26 cellular contexts compared by ENCODE assay signal in the genomic region with DNA sequence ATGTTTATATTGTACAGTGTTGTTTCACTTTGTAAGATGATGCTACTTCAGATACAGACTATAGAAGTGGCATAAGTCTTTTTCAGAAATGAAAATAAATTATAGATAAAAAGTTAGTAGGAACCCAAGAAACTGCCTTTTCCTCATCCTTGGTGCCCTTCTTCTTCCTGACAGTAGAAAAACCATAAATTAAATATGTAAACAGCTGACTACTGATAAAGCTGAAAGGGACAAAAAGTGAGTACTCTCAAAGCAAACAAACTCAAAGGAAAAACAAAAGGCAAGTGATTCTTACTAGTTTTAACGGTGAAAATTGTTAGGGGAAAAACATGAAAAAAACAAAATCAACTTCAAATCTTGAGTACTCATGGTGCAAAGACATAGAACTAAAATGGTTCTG. TPM values are rescaled to one million over a fixed set of nuclear protein-coding genes. Genes with fewer than 3 reads are reported as not detected.
A peak's percentile ranks its signal among the peaks of the same experiment; 100 is the strongest.
DNase-seq lines count a peak whose midpoint lies in the region; ATAC-seq, FAIRE-seq and TF ChIP-seq lines count a peak whose summit lies in the region.
"Had no signal": no experiment of that assay in that cellular context is flagged by ENCODE, and none has a peak within 500 bp of the region (broad histone marks: within the 10 kb centered on the region; RNA-seq: fewer than 3 reads in every experiment).

No MANE protein-coding gene starts in this region.

- H4K20me1 ChIP-seq in DND-41 (ENCODE audit: insufficient read depth, low read length) (peaks cover 21% of the 10 kb centered on the region; the same call in 1 of the 2 replicates), OCI-LY1 (ENCODE audit: insufficient read depth, low read length) (no peaks in the 10 kb centered on the region)

- FAIRE-seq in A549 (lab: Jason Lieb, UNC) = no peak
- FAIRE-seq: bronchial epithelial cell, endothelial cell of umbilical vein had no signal

- DNase-seq in A549 (ENCODE audit: low read depth in 1 of 2, low spot score in 1 of 2) (no peak), DND-41 (no peak), dorsolateral prefrontal cortex (no peak), cardiac septum (ENCODE audit: low spot score) (no peak), NCI-H1694 (lab: John Stamatoyannopoulos, UW) (no peak)
- no peak for DNase-seq in activated CD4-positive, alpha-beta T cell treated with anti-CD3 and anti-CD28 coated beads for 4 hours
- DNase-seq: activated CD8-positive, alpha-beta memory T cell treated with anti-CD3 and anti-CD28 coated beads, Interleukin-2, amount 50 U/mL, for 4 hours; activated gamma-delta T cell; amniotic stem cell; CD8-positive, alpha-beta T cell; cortex of kidney; GDM1; H9; head of caudate nucleus; KBM-7; NCI-H1092; NCI-H1930; NCI-H345; NCI-H82; Peyer's patch; T-helper 9 cell had no signal

- H3K27me3 ChIP-seq in DND-41 (ENCODE audit: insufficient read depth, low read length, poor library complexity) (no peaks in the 10 kb centered on the region), OCI-LY1 (ENCODE audit: insufficient read depth, low read length) (no peaks in the 10 kb centered on the region), dorsolateral prefrontal cortex (no peaks in the 10 kb centered on the region)
- H3K27me3 ChIP-seq: Peyer's patch had no signal

- H3K36me3 ChIP-seq in DND-41 (ENCODE audit: insufficient read depth, low read length) = peaks cover 27% of the 10 kb centered on the region
- peaks cover 38% of the 10 kb centered on the region for H3K36me3 ChIP-seq in OCI-LY1 (ENCODE audit: insufficient read depth, low read length)
- H3K36me3 ChIP-seq: Peyer's patch had no signal

- no peak overlapping the region for H3K4me3 ChIP-seq in A549
- peak overlapping the region in 1 of 2 experiments; percentile 29; a peak in 1 of 4 replicates for H3K4me3 ChIP-seq in DND-41 (ENCODE audit: low read depth in 1 of 2, low read length in 2 of 2)
- peak overlapping the region; percentile 87 for H3K4me3 ChIP-seq in OCI-LY1 (ENCODE audit: low read depth, low read length, poor library complexity, severe bottlenecking)
- H3K4me3 ChIP-seq in dorsolateral prefrontal cortex = peak overlapping the region in 44 of 59 donors; percentile 2 to 98 (median 85)
- H3K4me3 ChIP-seq: Peyer's patch had no signal

- POLR2A ChIA-PET in A549 (lab: Yijun Ruan, JAX) = no interaction called here

- H3K79me2 ChIP-seq in DND-41 (ENCODE audit: insufficient read depth, low read length) (peaks cover 71% of the 10 kb centered on the region), OCI-LY1 (ENCODE audit: insufficient read depth, low read length) (peaks cover 63% of the 10 kb centered on the region)

- intact Hi-C loops in dorsolateral prefrontal cortex (cut with DNase I) = loop anchor here in 1 of 2 donors (5.0 kb wide), 1 partner anchor 105 kb away; a partner anchor contains a TSS
- intact Hi-C loops in cardiac septum (cut with DNase I) = no loop called here

- no peak for TF ChIP-seq CTCF in A549 (IDR thresholded peaks at IDR 0.05)
- TF ChIP-seq CTCF in DND-41 (IDR thresholded peaks at IDR 0.05; ENCODE audit: borderline replicate concordance, extremely low read depth, low read length, poor library complexity, severe bottlenecking) = no peak
- no peak for TF ChIP-seq CTCF in OCI-LY1 (IDR thresholded peaks at IDR 0.05; ENCODE audit: low read length)
- no peak for TF ChIP-seq CTCF in dorsolateral prefrontal cortex (IDR thresholded peaks at IDR 0.05 in 54 of 56, conservative IDR thresholded peaks at IDR 0.05 in 2 of 56; ENCODE audit: low read depth in 1 of 56, partially characterized antibody in 56 of 56)

- H3K27ac ChIP-seq in A549 = no peak overlapping the region
- no peak overlapping the region for H3K27ac ChIP-seq in DND-41 (ENCODE audit: low read length)
- no peak overlapping the region for H3K27ac ChIP-seq in OCI-LY1 (ENCODE audit: low read depth, low read length, poor library complexity, severe bottlenecking)
- peak overlapping the region in 1 of 59 donors; percentile 3 for H3K27ac ChIP-seq in dorsolateral prefrontal cortex
- H3K27ac ChIP-seq: Peyer's patch had no signal

- 88% methylated on average over 1 of the region's 1 CpG for WGBS in A549 (ENCODE audit: missing lambda C conversion rate)

- no peak for ATAC-seq in A549
- ATAC-seq in DND-41 (ENCODE audit: insufficient read depth, low read depth) = no peak
- ATAC-seq: CD8-positive, alpha-beta T cell; left lobe of liver had no signal

- no peaks in the 10 kb centered on the region for H3K9me3 ChIP-seq in A549
- no peaks in the 10 kb centered on the region for H3K9me3 ChIP-seq in DND-41 (ENCODE audit: insufficient read depth, low read length, severe bottlenecking)
- no peaks in the 10 kb centered on the region for H3K9me3 ChIP-seq in OCI-LY1 (ENCODE audit: low read length)
- H3K9me3 ChIP-seq: Peyer's patch had no signal

- H3F3A ChIP-seq in OCI-LY1 (ENCODE audit: insufficient read depth, low read length) = no peaks in the 10 kb centered on the region

- no peak overlapping the region for H2AFZ ChIP-seq in DND-41 (ENCODE audit: low read depth, low read length)
- no peak overlapping the region for H2AFZ ChIP-seq in OCI-LY1 (ENCODE audit: low read length)

- TF ChIP-seq EP300 in A549 (IDR thresholded peaks at IDR 0.05) = no peak

- H3K9ac ChIP-seq in DND-41 (ENCODE audit: low read depth, low read length) (peak overlapping the region; percentile 19; the same call in 1 of the 2 replicates), OCI-LY1 (ENCODE audit: low read length) (no peak overlapping the region)

- TF ChIP-seq RAD21 in A549 (conservative IDR thresholded peaks at IDR 0.05 in 1 of 2, IDR thresholded peaks at IDR 0.05 in 1 of 2) = no peak

- H3K4me2 ChIP-seq in A549 (peak overlapping the region; percentile 93; the same call in 2 of the 3 replicates), DND-41 (ENCODE audit: insufficient read depth, low read length) (peak overlapping the region; percentile 87; the same call in 1 of the 2 replicates), OCI-LY1 (ENCODE audit: low read length) (peak overlapping the region; percentile 87)

- H3K4me1 ChIP-seq in A549 (peaks cover 25% of the 10 kb centered on the region), DND-41 (ENCODE audit: insufficient read depth, low read length) (peaks cover 45% of the 10 kb centered on the region), OCI-LY1 (ENCODE audit: insufficient read depth, low read length, severe bottlenecking) (peaks cover 41% of the 10 kb centered on the region)

- H3K9me2 ChIP-seq in OCI-LY1 (ENCODE audit: low read depth, low read length) = no peaks in the 10 kb centered on the region

- CTCF ChIA-PET in A549 (lab: Yijun Ruan, JAX) = no interaction called here

- TF ChIP-seq POLR2A in A549 (IDR thresholded peaks at IDR 0.05; ENCODE audit: low read length) = no peak

TF ChIP-seq in A549, 52 proteins besides CTCF, POLR2A, EP300 and RAD21 (continues in another document):
- TF ChIP-seq, protein P1, sequence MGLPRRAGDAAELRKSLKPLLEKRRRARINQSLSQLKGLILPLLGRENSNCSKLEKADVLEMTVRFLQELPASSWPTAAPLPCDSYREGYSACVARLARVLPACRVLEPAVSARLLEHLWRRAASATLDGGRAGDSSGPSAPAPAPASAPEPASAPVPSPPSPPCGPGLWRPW (IDR thresholded peaks at IDR 0.05) = no peak
- TF ChIP-seq RARB (CRISPR knock-in tag; IDR thresholded peaks at IDR 0.05) (no peak), CHD2 (IDR thresholded peaks at IDR 0.05; ENCODE audit: low read length, partially characterized antibody) (no peak), HOXA7 (CRISPR knock-in tag; IDR thresholded peaks at IDR 0.05) (no peak), NR3C1 (IDR thresholded peaks at IDR 0.05) (no peak), ZNF302 (CRISPR knock-in tag; IDR thresholded peaks at IDR 0.05) (no peak), NFE2L2 (conservative IDR thresholded peaks at IDR 0.05; ENCODE audit: low read length) (no peak), FOSB (CRISPR knock-in tag; IDR thresholded peaks at IDR 0.05) (no peak)
- TF ChIP-seq, protein P2, sequence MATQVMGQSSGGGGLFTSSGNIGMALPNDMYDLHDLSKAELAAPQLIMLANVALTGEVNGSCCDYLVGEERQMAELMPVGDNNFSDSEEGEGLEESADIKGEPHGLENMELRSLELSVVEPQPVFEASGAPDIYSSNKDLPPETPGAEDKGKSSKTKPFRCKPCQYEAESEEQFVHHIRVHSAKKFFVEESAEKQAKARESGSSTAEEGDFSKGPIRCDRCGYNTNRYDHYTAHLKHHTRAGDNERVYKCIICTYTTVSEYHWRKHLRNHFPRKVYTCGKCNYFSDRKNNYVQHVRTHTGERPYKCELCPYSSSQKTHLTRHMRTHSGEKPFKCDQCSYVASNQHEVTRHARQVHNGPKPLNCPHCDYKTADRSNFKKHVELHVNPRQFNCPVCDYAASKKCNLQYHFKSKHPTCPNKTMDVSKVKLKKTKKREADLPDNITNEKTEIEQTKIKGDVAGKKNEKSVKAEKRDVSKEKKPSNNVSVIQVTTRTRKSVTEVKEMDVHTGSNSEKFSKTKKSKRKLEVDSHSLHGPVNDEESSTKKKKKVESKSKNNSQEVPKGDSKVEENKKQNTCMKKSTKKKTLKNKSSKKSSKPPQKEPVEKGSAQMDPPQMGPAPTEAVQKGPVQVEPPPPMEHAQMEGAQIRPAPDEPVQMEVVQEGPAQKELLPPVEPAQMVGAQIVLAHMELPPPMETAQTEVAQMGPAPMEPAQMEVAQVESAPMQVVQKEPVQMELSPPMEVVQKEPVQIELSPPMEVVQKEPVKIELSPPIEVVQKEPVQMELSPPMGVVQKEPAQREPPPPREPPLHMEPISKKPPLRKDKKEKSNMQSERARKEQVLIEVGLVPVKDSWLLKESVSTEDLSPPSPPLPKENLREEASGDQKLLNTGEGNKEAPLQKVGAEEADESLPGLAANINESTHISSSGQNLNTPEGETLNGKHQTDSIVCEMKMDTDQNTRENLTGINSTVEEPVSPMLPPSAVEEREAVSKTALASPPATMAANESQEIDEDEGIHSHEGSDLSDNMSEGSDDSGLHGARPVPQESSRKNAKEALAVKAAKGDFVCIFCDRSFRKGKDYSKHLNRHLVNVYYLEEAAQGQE (IDR thresholded peaks at IDR 0.05) = no peak
- TF ChIP-seq, protein P3, sequence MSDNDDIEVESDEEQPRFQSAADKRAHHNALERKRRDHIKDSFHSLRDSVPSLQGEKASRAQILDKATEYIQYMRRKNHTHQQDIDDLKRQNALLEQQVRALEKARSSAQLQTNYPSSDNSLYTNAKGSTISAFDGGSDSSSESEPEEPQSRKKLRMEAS (IDR thresholded peaks at IDR 0.05) = no peak

RNA-seq across cellular contexts. Expression of a gene that starts 8.6 kb away (rescaled TPM):
- 0.03 TPM in 1 of 2 replicates, not detected in the other for polyA plus RNA-seq in A549 (2011; rRNA removed)
- not detected in 2 replicates for polyA plus RNA-seq in A549 (2012; cell fraction: cytosol; rRNA removed)
- polyA plus RNA-seq in A549 (2012; cell fraction: nucleus; rRNA removed) = 0.12 TPM in 1 of 2 replicates, not detected in the other
- polyA plus RNA-seq in A549 (2017; fragmentation: RNase III; extraction: RNeasy Plus Mini Kit Qiagen cat#74134 plus additional on column Dnase treatment) = not detected in 3 replicates
- polyA minus RNA-seq in A549 (2011; rRNA and poly(A)+ RNA removed) = not detected in 2 replicates
- total RNA-seq in dorsolateral prefrontal cortex = 1 to 10 TPM in 7 of 120 experiments, under 1 TPM in 109, not detected in 4; 0.13 to 1.3 (median 0.44) TPM
- 0.05 TPM for total RNA-seq in cardiac septum
- total RNA-seq: bronchial epithelial cell, Peyer's patch, subcutaneous adipose tissue had no signal
- polyA plus RNA-seq: endothelial cell of umbilical vein had no signal
